Comparison of ENCODE assay signal across 8 cellular contexts in genomic region chr10:103584216-103585010, GRCh38.
DNase-seq lines count a peak whose midpoint lies in the region; ATAC-seq and TF ChIP-seq lines count a peak whose summit lies in the region.

No MANE protein-coding gene starts in this region.

- ATAC-seq in activated T-cell treated with anti-CD3 and anti-CD28 coated beads, Interleukin-2, amount 50 U/mL, for 4 hours, result peak; percentile 77 to 82
- ATAC-seq in heart left ventricle (peak in 3 of 4 donors; percentile 43 to 56 (median 43)), HG02623 (IDR thresholded peaks at IDR 0.05; ENCODE audit: unreplicated experiment) (no peak), HG03095 (IDR thresholded peaks at IDR 0.05; ENCODE audit: unreplicated experiment) (no peak), HG02642 (IDR thresholded peaks at IDR 0.05; ENCODE audit: poor library complexity, unreplicated experiment) (no peak)

- no peak for TF ChIP-seq CTCF in heart left ventricle (IDR thresholded peaks at IDR 0.05)

- intact Hi-C loops in heart left ventricle (cut with DNase I), result no loop called here

- H3K4me3 ChIP-seq in heart left ventricle, result peak overlapping the region; percentile 13 to 62 (median 45)

- H3K4me1 ChIP-seq in heart left ventricle, result peaks cover 0 to 21% (median 6%) of the 10 kb centered on the region in 12 donors

- peak in 72 of 76 experiments; percentile 12 to 85 (median 71) for DNase-seq in HUDEP-2 (lab: John Stamatoyannopoulos, UW; ENCODE audit: unreplicated experiment in 76 of 76)
- peak; percentile 70 for DNase-seq in activated T-cell treated with anti-CD3 and anti-CD28 coated beads, Interleukin-2, amount 50 U/mL, for 4 hours
- DNase-seq in heart left ventricle, result peak in 3 of 5 donors; percentile 29 to 76 (median 39)
- peak; percentile 40 to 43 for DNase-seq in stimulated activated CD4-positive, alpha-beta T cell treated with anti-CD3 and anti-CD28 coated beads, Interleukin-4, amount 100 ng/mL, for 48 hours (ENCODE audit: low read depth in 2 of 2)
- DNase-seq in mucosa of gallbladder (ENCODE audit: low spot score), result no peak

- no peaks in the 10 kb centered on the region for H3K27me3 Mint-ChIP-seq in activated T-cell treated with anti-CD3 and anti-CD28 coated beads, Interleukin-2, amount 50 U/mL, for 4 hours (ENCODE audit: low read depth)

- H3K27me3 ChIP-seq in heart left ventricle, result peaks cover 0 to 17% (median 4%) of the 10 kb centered on the region in 9 donors

- peaks cover 0 to 3% (median 0%) of the 10 kb centered on the region in 9 donors for H3K36me3 ChIP-seq in heart left ventricle

- peaks cover 0 to 10% (median 0%) of the 10 kb centered on the region in 12 donors for H3K9me3 ChIP-seq in heart left ventricle

- peak overlapping the region in 1 of 12 donors; percentile 12 for H3K27ac ChIP-seq in heart left ventricle

- H3K9me3 Mint-ChIP-seq in activated T-cell treated with anti-CD3 and anti-CD28 coated beads, Interleukin-2, amount 50 U/mL, for 4 hours, result peaks cover 4% of the 10 kb centered on the region

- H3K36me3 Mint-ChIP-seq in activated T-cell treated with anti-CD3 and anti-CD28 coated beads, Interleukin-2, amount 50 U/mL, for 4 hours (ENCODE audit: insufficient read depth), result no peaks in the 10 kb centered on the region

- H3K4me3 Mint-ChIP-seq in activated T-cell treated with anti-CD3 and anti-CD28 coated beads, Interleukin-2, amount 50 U/mL, for 4 hours, result peak overlapping the region; percentile 85

- peaks cover 7% of the 10 kb centered on the region for H3K4me1 Mint-ChIP-seq in activated T-cell treated with anti-CD3 and anti-CD28 coated beads, Interleukin-2, amount 50 U/mL, for 4 hours (ENCODE audit: low read depth)

- 8 to 20% (median 12%) methylated on average over 43 to 111 of the region's 111 CpGs for WGBS in heart left ventricle, 4 donors

- no peak for TF ChIP-seq POLR2A in heart left ventricle (IDR thresholded peaks at IDR 0.05)

Comparison
In these comparisons a context has a peak if more than half of its experiments do, and no peak if none do; other contexts are left out.
1. ATAC-seq: peak in activated T-cell treated with anti-CD3 and anti-CD28 coated beads, Interleukin-2, amount 50 U/mL, for 4 hours (2 of 2) and heart left ventricle (3 of 4); none in HG02623 (single experiment), HG03095 (single experiment) and HG02642 (single experiment).